11 cellular contexts compared by ENCODE assay signal in the genomic region with DNA sequence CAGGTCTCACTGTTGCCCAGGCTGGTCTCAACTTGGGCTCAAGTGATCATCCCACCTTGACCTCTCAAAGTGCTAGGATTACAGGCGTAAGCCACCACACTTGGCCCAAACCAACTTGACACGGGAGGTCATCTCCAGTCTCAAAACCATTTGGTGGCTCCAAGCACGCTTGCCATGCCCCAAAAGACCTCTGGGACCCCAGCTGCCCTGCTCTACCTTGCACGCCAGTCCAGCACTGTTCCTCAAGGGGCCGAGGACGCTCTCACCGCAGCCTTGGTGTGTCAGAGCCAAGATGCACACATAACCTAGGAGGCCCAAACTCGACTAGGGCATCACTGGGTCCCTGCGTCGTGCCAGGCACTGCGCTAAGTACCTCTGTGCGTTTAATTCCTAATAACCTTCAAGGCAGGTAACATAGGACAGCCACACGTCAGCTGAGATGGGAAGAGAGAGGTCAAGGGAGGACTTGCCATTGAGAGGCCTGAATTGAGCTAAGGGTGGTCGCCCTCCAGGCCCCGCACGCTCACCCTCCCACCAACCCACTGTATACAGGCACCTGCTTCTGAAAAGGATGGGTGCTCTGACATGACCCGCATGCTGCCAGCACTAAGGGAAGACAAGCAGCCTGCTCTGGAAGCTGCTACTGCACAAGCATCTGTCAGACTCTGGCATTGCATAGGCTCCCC. TPM values are rescaled to one million over a fixed set of nuclear protein-coding genes. Genes with fewer than 3 reads are reported as not detected.
DNase-seq lines count a peak whose midpoint lies in the region; ATAC-seq and TF ChIP-seq lines count a peak whose summit lies in the region.
"Had no signal": no experiment of that assay in that cellular context is flagged by ENCODE, and none has a peak within 500 bp of the region (broad histone marks: within the 10 kb centered on the region; RNA-seq: fewer than 3 reads in every experiment).

No MANE protein-coding gene starts in this region.

- H3K4me1 ChIP-seq in tibial nerve: peaks cover 0 to 23% (median 13%) of the 10 kb centered on the region in 4 donors

- H3K4me1 Mint-ChIP-seq in natural killer cell: peaks cover 8 to 31% of the 10 kb centered on the region in 2 donors
- peaks cover 0 to 37% of the 10 kb centered on the region in 2 donors for H3K4me1 Mint-ChIP-seq in natural killer cell treated with Interleukin-12 subunit alpha and Interleukin-12 subunit beta and Interleukin-15 and Interleukin-18, amount 100 ng/mL, for 72 hours (ENCODE audit: low read depth in 2 of 2)
- peaks cover 16% of the 10 kb centered on the region for H3K4me1 Mint-ChIP-seq in brain

- H3K9me3 ChIP-seq in tibial nerve: no peaks in the 10 kb centered on the region
- H3K9me3 ChIP-seq: esophagus muscularis mucosa had no signal

- intact Hi-C loops in natural killer cell (cut with micrococcal nuclease): no loop called here

- H3K27ac Mint-ChIP-seq in natural killer cell (peak overlapping the region; percentile 59 to 73), brain (peak overlapping the region; percentile 6 to 90 (median 76))
- no peak overlapping the region for H3K27ac Mint-ChIP-seq in natural killer cell treated with Interleukin-12 subunit alpha and Interleukin-12 subunit beta and Interleukin-15 and Interleukin-18, amount 100 ng/mL, for 72 hours
- H3K27ac Mint-ChIP-seq: CD8-positive, alpha-beta T cell had no signal

- H3K27me3 Mint-ChIP-seq in natural killer cell (ENCODE audit: low read depth in 2 of 2) (peaks cover 0 to 18% of the 10 kb centered on the region in 2 donors), brain (peaks cover 4% of the 10 kb centered on the region)
- peaks cover 6 to 11% of the 10 kb centered on the region in 2 donors for H3K27me3 Mint-ChIP-seq in natural killer cell treated with Interleukin-12 subunit alpha and Interleukin-12 subunit beta and Interleukin-15 and Interleukin-18, amount 100 ng/mL, for 72 hours

- ATAC-seq in natural killer cell: peak in 1 of 3 donors; percentile 12
- no peak for ATAC-seq in natural killer cell treated with Interleukin-12 subunit alpha and Interleukin-12 subunit beta and Interleukin-15 and Interleukin-18, amount 100 ng/mL, for 72 hours
- ATAC-seq: CD8-positive, alpha-beta T cell had no signal

- no peaks in the 10 kb centered on the region for H3K27me3 ChIP-seq in tibial nerve
- H3K27me3 ChIP-seq: esophagus muscularis mucosa had no signal

- no peak for TF ChIP-seq CTCF in natural killer cell (IDR thresholded peaks at IDR 0.05)
- no peak for TF ChIP-seq CTCF in brain (conservative IDR thresholded peaks at IDR 0.05)
- TF ChIP-seq CTCF in tibial nerve (IDR thresholded peaks at IDR 0.05): no peak

- peaks cover 3 to 50% (median 29%) of the 10 kb centered on the region in 3 donors for H3K36me3 ChIP-seq in tibial nerve

- DNase-seq in natural killer cell (no peak), tibial nerve (ENCODE audit: low spot score in 2 of 2) (no peak), NCI-H146 treated with DMSO at 0.1 percent for 48 hours (lab: John Stamatoyannopoulos, UW; ENCODE audit: unreplicated experiment) (no peak)
- DNase-seq in natural killer cell treated with Interleukin-12 subunit alpha and Interleukin-12 subunit beta and Interleukin-15 and Interleukin-18, amount 100 ng/mL, for 72 hours (ENCODE audit: low spot score): no peak
- no peak for DNase-seq in activated CD8-positive, alpha-beta memory T cell treated with anti-CD3 and anti-CD28 coated beads, Interleukin-2, amount 50 U/mL, for 4 hours
- DNase-seq: activated CD4-positive, alpha-beta T cell treated with anti-CD3 and anti-CD28 coated beads, Interleukin-2, amount 50 U/mL, for 4 hours; CD8-positive, alpha-beta T cell; naive thymus-derived CD4-positive, alpha-beta T cell; NCI-H748 treated with DMSO at 0.1 percent for 48 hours had no signal

- H3K4me3 ChIP-seq in tibial nerve: no peak overlapping the region
- H3K4me3 ChIP-seq: esophagus muscularis mucosa had no signal

- H3K4me3 Mint-ChIP-seq in natural killer cell (no peak overlapping the region), brain (peak overlapping the region in 1 of 5 experiments; percentile 18)
- no peak overlapping the region for H3K4me3 Mint-ChIP-seq in natural killer cell treated with Interleukin-12 subunit alpha and Interleukin-12 subunit beta and Interleukin-15 and Interleukin-18, amount 100 ng/mL, for 72 hours
- H3K4me3 Mint-ChIP-seq: CD8-positive, alpha-beta T cell; naive thymus-derived CD4-positive, alpha-beta T cell had no signal

- no peak for TF ChIP-seq EP300 in tibial nerve (IDR thresholded peaks at IDR 0.05)

- H3K9me3 Mint-ChIP-seq in natural killer cell (no peaks in the 10 kb centered on the region), brain (no peaks in the 10 kb centered on the region)
- no peaks in the 10 kb centered on the region for H3K9me3 Mint-ChIP-seq in natural killer cell treated with Interleukin-12 subunit alpha and Interleukin-12 subunit beta and Interleukin-15 and Interleukin-18, amount 100 ng/mL, for 72 hours
- H3K9me3 Mint-ChIP-seq: CD8-positive, alpha-beta T cell had no signal

- TF ChIP-seq POLR2A in tibial nerve (IDR thresholded peaks at IDR 0.05): no peak

- H3K36me3 Mint-ChIP-seq in natural killer cell (peaks cover 19% of the 10 kb centered on the region), brain (peaks cover 34% of the 10 kb centered on the region)
- H3K36me3 Mint-ChIP-seq in natural killer cell treated with Interleukin-12 subunit alpha and Interleukin-12 subunit beta and Interleukin-15 and Interleukin-18, amount 100 ng/mL, for 72 hours: peaks cover 24% of the 10 kb centered on the region

- peak overlapping the region in 3 of 4 donors; percentile 13 to 67 (median 45) for H3K27ac ChIP-seq in tibial nerve

- 87 to 90% methylated on average over 17 of the region's 17 CpGs for WGBS in tibial nerve, 2 donors

RNA-seq across cellular contexts. Expression of gene GAS2L1, which starts 4.6 kb away (rescaled TPM):
- total RNA-seq in natural killer cell: 1 to 10 TPM in 2 of 3 donors, under 1 TPM in 1; 0.57 to 4.1 (median 2.8) TPM
- under 1 TPM in 1 of 2 donors, not detected in 1; 0.43 TPM for total RNA-seq in natural killer cell treated with Interleukin-12 subunit alpha and Interleukin-12 subunit beta and Interleukin-15 and Interleukin-18, amount 100 ng/mL, for 72 hours
- 20.4 TPM for polyA plus RNA-seq in brain (ENCODE audit: insufficient read depth, low read depth, low replicate concordance)
- 10 to 100 TPM; 30.3 to 43.5 (median 35.1) TPM for total RNA-seq in tibial nerve
- total RNA-seq: CD8-positive, alpha-beta T cell had no signal

RNA-seq across cellular contexts. Expression of gene RASL10A, which starts 13.6 kb away (rescaled TPM):
- total RNA-seq in natural killer cell (under 1 TPM in 2 of 3 donors, not detected in 1; 0.20 to 0.28 TPM), tibial nerve (1 to 10 TPM in 3 of 4 donors, not detected in 1; 2.2 to 6.6 (median 3.3) TPM)
- 1 to 10 TPM; 2.0 TPM for total RNA-seq in natural killer cell treated with Interleukin-12 subunit alpha and Interleukin-12 subunit beta and Interleukin-15 and Interleukin-18, amount 100 ng/mL, for 72 hours
- polyA plus RNA-seq in brain (ENCODE audit: insufficient read depth, low read depth, low replicate concordance): 6.5 TPM
- polyA plus RNA-seq: naive thymus-derived CD4-positive, alpha-beta T cell had no signal

RNA-seq across cellular contexts. Expression of gene EWSR1, which starts 33.8 kb away (rescaled TPM):
- 100 to 1,000 TPM; 366 to 387 (median 382) TPM for total RNA-seq in natural killer cell
- 100 to 1,000 TPM; 344 to 348 TPM for total RNA-seq in natural killer cell treated with Interleukin-12 subunit alpha and Interleukin-12 subunit beta and Interleukin-15 and Interleukin-18, amount 100 ng/mL, for 72 hours
- polyA plus RNA-seq in brain (ENCODE audit: insufficient read depth, low read depth, low replicate concordance): 173 TPM
- 100 to 1,000 TPM; 174 to 211 (median 188) TPM for total RNA-seq in tibial nerve

RNA-seq across cellular contexts. Expression of gene RHBDD3, which starts 34.1 kb away (rescaled TPM):
- total RNA-seq in natural killer cell (10 to 100 TPM; 16.6 to 20.9 (median 17.9) TPM), tibial nerve (10 to 100 TPM; 14.4 to 43.5 (median 32.6) TPM)
- total RNA-seq in natural killer cell treated with Interleukin-12 subunit alpha and Interleukin-12 subunit beta and Interleukin-15 and Interleukin-18, amount 100 ng/mL, for 72 hours: 10 to 100 TPM; 33.6 to 69.0 TPM
- polyA plus RNA-seq in brain (ENCODE audit: insufficient read depth, low read depth, low replicate concordance): 20.4 TPM

Comparison
In these comparisons a context has a peak if more than half of its experiments do, and no peak if none do; other contexts are left out.
1. H3K27ac Mint-ChIP-seq: peak in natural killer cell (2 of 2) and brain (5 of 5); none in natural killer cell treated with Interleukin-12 subunit alpha and Interleukin-12 subunit beta and Interleukin-15 and Interleukin-18, amount 100 ng/mL, for 72 hours (0 of 2).
2. RNA of gene GAS2L1, which starts 4.6 kb away (total RNA-seq): 30.3 to 43.5 TPM in tibial nerve; 0.57 to 4.1 TPM in natural killer cell and 0.43 TPM in natural killer cell treated with Interleukin-12 subunit alpha and Interleukin-12 subunit beta and Interleukin-15 and Interleukin-18, amount 100 ng/mL, for 72 hours; every median in the first group is over 4 times any median in the second.